Comparison of ENCODE assay signal across 1 cellular context in genomic region chr16:28217326-28217725, GRCh38.
TF ChIP-seq lines count a peak whose summit lies in the region.

No MANE protein-coding gene starts in this region.

TF ChIP-seq in SK-N-SH treated with all-trans-retinoic acid at 6 μM for 48 hours, 23 proteins besides CTCF, POLR2A, EP300 and RAD21 (continued from another document):
- TF ChIP-seq BACH2 (CRISPR knock-in tag; IDR thresholded peaks at IDR 0.05; ENCODE audit: borderline replicate concordance) (no peak), RARB (CRISPR knock-in tag; IDR thresholded peaks at IDR 0.05) (no peak), SNAI2 (CRISPR knock-in tag; IDR thresholded peaks at IDR 0.05) (no peak), CSDC2 (CRISPR knock-in tag; IDR thresholded peaks at IDR 0.05) (no peak), ZFP30 (CRISPR knock-in tag; IDR thresholded peaks at IDR 0.05) (no peak), OSR1 (CRISPR knock-in tag; IDR thresholded peaks at IDR 0.05) (no peak), ISL1 (CRISPR knock-in tag; IDR thresholded peaks at IDR 0.05) (no peak), ZC3H10 (CRISPR knock-in tag; IDR thresholded peaks at IDR 0.05) (no peak), CSRNP3 (CRISPR knock-in tag; IDR thresholded peaks at IDR 0.05) (no peak), CREB5 (CRISPR knock-in tag; IDR thresholded peaks at IDR 0.05; ENCODE audit: low read depth) (no peak), ESRRG (CRISPR knock-in tag; IDR thresholded peaks at IDR 0.05) (no peak), GLIS3 (CRISPR knock-in tag; IDR thresholded peaks at IDR 0.05) (no peak), PPARA (CRISPR knock-in tag; IDR thresholded peaks at IDR 0.05; ENCODE audit: borderline replicate concordance) (no peak), TOX (CRISPR knock-in tag; IDR thresholded peaks at IDR 0.05; ENCODE audit: borderline replicate concordance) (no peak), TCF4 (CRISPR knock-in tag; IDR thresholded peaks at IDR 0.05; ENCODE audit: borderline replicate concordance) (no peak), ZNF8 (CRISPR knock-in tag; IDR thresholded peaks at IDR 0.05) (no peak)
TF ChIP-seq in SK-N-SH treated with all-trans-retinoic acid at 6 μM for 48 hours: peak in this region for 0.
